Comparison of ENCODE assay signal across 21 cellular contexts in genomic region chr1:35600593-35600992, GRCh38.
"Had no signal": no experiment of that assay in that cellular context is flagged by ENCODE, and none has a peak within 500 bp of the region (broad histone marks: within the 10 kb centered on the region; RNA-seq: fewer than 3 reads in every experiment).

No MANE protein-coding gene starts in this region.

- H3K9me3 Mint-ChIP-seq: activated naive CD4-positive, alpha-beta T cell treated with anti-CD3 and anti-CD28 coated beads, Interleukin-2, amount 10 ng/mL, durations not matched to agents 7 days and 5 days; naive B cell; neural progenitor cell had no signal

- H3K4me1 ChIP-seq: lower lobe of right lung, neural progenitor cell, sigmoid colon, testis, upper lobe of left lung had no signal

- H3K9me3 ChIP-seq: lower lobe of right lung, sigmoid colon, testis, upper lobe of left lung had no signal

- H3K27ac Mint-ChIP-seq: activated naive CD4-positive, alpha-beta T cell treated with anti-CD3 and anti-CD28 coated beads, Interleukin-2, amount 10 ng/mL, durations not matched to agents 7 days and 5 days; naive B cell; neural progenitor cell had no signal

- H3K4me1 Mint-ChIP-seq: activated naive CD4-positive, alpha-beta T cell treated with anti-CD3 and anti-CD28 coated beads, Interleukin-2, amount 10 ng/mL, durations not matched to agents 7 days and 5 days; naive B cell had no signal

- ATAC-seq: left lobe of liver, lower lobe of right lung had no signal

- H2AFZ ChIP-seq: neural progenitor cell had no signal

- FAIRE-seq: endometrium, TTC549 had no signal

- H3K27ac ChIP-seq: lower lobe of right lung, neural progenitor cell, sigmoid colon, testis, upper lobe of left lung had no signal

- H3K36me3 ChIP-seq: neural progenitor cell had no signal

- DNase-seq: activated CD4-positive, alpha-beta T cell treated with anti-CD3 and anti-CD28 coated beads, Interleukin-2, amount 50 U/mL, for 4 hours; activated effector memory CD4-positive, alpha-beta T cell treated with anti-CD3 and anti-CD28 coated beads, Interleukin-2, amount 50 U/mL, for 16 hours; activated naive CD4-positive, alpha-beta T cell treated with anti-CD3 and anti-CD28 coated beads, Interleukin-2, amount 10 ng/mL, durations not matched to agents 7 days and 5 days; activated T-cell treated with anti-CD3 and anti-CD28 coated beads for 4 hours; effector CD4-positive, alpha-beta T cell; erythroblast; foreskin fibroblast; lower lobe of right lung; naive B cell; posterior cingulate gyrus; sigmoid colon; stimulated activated CD4-positive, alpha-beta T cell treated with anti-CD3 and anti-CD28 coated beads, Interleukin-2, amount 100 ng/mL, for 48 hours; stimulated activated naive CD4-positive, alpha-beta T cell; T-helper 1 cell; testis had no signal

- H3K9ac ChIP-seq: neural progenitor cell had no signal

- H3K27me3 ChIP-seq: neural progenitor cell, sigmoid colon, testis, upper lobe of left lung had no signal

- H3K4me2 ChIP-seq: neural progenitor cell, smooth muscle cell had no signal

- H3K4me3 ChIP-seq: lower lobe of right lung, neural progenitor cell, sigmoid colon, smooth muscle cell, testis, upper lobe of left lung had no signal

- H3K27me3 Mint-ChIP-seq: activated naive CD4-positive, alpha-beta T cell treated with anti-CD3 and anti-CD28 coated beads, Interleukin-2, amount 10 ng/mL, durations not matched to agents 7 days and 5 days; naive B cell had no signal

- H3K4me3 Mint-ChIP-seq: activated naive CD4-positive, alpha-beta T cell treated with anti-CD3 and anti-CD28 coated beads, Interleukin-2, amount 10 ng/mL, durations not matched to agents 7 days and 5 days; naive B cell; neural progenitor cell had no signal
